In the genomic region with DNA sequence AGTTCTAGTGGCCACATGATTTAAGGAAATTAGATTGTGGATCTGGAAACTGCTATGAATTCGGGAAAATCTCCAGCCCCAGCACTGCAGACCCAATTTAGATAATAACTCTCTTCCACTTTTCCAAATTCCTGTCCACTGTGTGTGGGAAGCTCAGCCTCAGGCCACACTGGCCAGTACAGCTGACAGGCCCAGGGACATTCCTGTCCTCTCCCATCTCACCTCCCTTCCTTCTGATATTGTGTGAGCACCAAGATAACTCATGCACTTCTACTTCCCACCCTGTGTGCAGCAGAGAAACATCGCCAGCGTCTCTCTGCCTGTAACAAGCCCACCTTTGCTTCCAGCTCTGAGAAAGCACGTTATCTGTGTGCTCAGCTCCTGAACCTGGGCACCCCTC, we compare ENCODE assay signal across 34 cellular contexts.
"Had no signal": no experiment of that assay in that cellular context is flagged by ENCODE, and none has a peak within 500 bp of the region (broad histone marks: within the 10 kb centered on the region; RNA-seq: fewer than 3 reads in every experiment).

No MANE protein-coding gene starts in this region.

- DNase-seq: activated B cell treated with CpG ODN at 0.5 μM for 24 hours; activated CD4-positive, alpha-beta T cell treated with anti-CD3 and anti-CD28 coated beads for 48 hours; activated CD4-positive, alpha-beta T cell treated with anti-CD3 and anti-CD28 coated beads, Interleukin-2, amount 50 U/mL, for 1 hour; activated CD4-positive, alpha-beta T cell treated with anti-CD3 and anti-CD28 coated beads, Interleukin-2, amount 50 U/mL, for 48 hours; activated CD8-positive, alpha-beta memory T cell treated with anti-CD3 and anti-CD28 coated beads for 24 hours; activated CD8-positive, alpha-beta T cell treated with anti-CD3 and anti-CD28 coated beads for 36 hours; activated gamma-delta T cell treated with Interleukin-2 at 50 U/mL for 16 hours; activated naive CD4-positive, alpha-beta T cell treated with anti-CD3 and anti-CD28 coated beads, Interleukin-2, amount 50 U/mL, for 16 hours; activated naive CD4-positive, alpha-beta T cell treated with Interleukin-2 at 50 U/mL for 16 hours; activated T-cell treated with anti-CD3 and anti-CD28 coated beads, Interleukin-2, amount 50 U/mL, for 1 hour; activated T-cell treated with anti-CD3 and anti-CD28 coated beads, Interleukin-2, amount 50 U/mL, for 48 hours; amniotic stem cell; anterior cingulate cortex; body of pancreas; caudate nucleus; cortex of kidney; dermis blood vessel endothelial cell; effector CD4-positive, alpha-beta T cell; effector memory CD8-positive, alpha-beta T cell; erythroblast; foreskin keratinocyte; gastrocnemius medialis; glutamatergic neuron; T-helper 1 cell; T-helper 17 cell; T1000; WERI-Rb-1 had no signal

- ATAC-seq: activated CD4-positive, CD25-positive, alpha-beta regulatory T cell treated with anti-CD3 and anti-CD28 coated beads, Interleukin-2, amount 50 U/mL, for 24 hours; activated CD8-positive, alpha-beta T cell treated with anti-CD3 and anti-CD28 coated beads for 36 hours; body of pancreas; effector memory CD8-positive, alpha-beta T cell; foreskin keratinocyte; gastrocnemius medialis; T-helper 17 cell had no signal

- H3K4me1 Mint-ChIP-seq: activated B cell treated with CpG ODN at 0.5 μM for 24 hours had no signal

- H3K27me3 ChIP-seq: body of pancreas, esophagus muscularis mucosa, foreskin keratinocyte, gastrocnemius medialis had no signal

- H3K27ac Mint-ChIP-seq: activated B cell treated with CpG ODN at 0.5 μM for 24 hours; activated CD8-positive, alpha-beta T cell treated with anti-CD3 and anti-CD28 coated beads for 36 hours; activated naive CD8-positive, alpha-beta T cell; activated T-helper 1 cell treated with anti-CD3 and anti-CD28 coated beads, Interleukin-12 subunit alpha, Interleukin-12 subunit beta, Interleukin-2, Interleukin-4 antibody, amounts not matched to agents 30 ng/mL and 10 ng/mL and 1 ng/mL, durations not matched to agents 14 hours and 24 hours and 36 hours; activated T-helper 2 cell treated with anti-CD3 and anti-CD28 coated beads, Interferon-gamma antibody, Interleukin-2, Interleukin-4, amounts not matched to agents 10 μg/mL and 5 μg/mL and 100 μg/mL, durations not matched to agents 14 hours and 24 hours and 36 hours; effector memory CD8-positive, alpha-beta T cell; T-helper 17 cell; T-helper 2 cell treated with Interferon-gamma antibody and Interleukin-4, amounts not matched to agents 5 μg/mL and 100 μg/mL, for 36 hours had no signal

- H3K36me3 ChIP-seq: esophagus muscularis mucosa, gastrocnemius medialis, WERI-Rb-1 had no signal

- H3K27me3 Mint-ChIP-seq: activated B cell treated with CpG ODN at 0.5 μM for 24 hours had no signal

- H3K36me3 Mint-ChIP-seq: activated naive CD8-positive, alpha-beta T cell had no signal

- FAIRE-seq: colon had no signal

- H3K4me3 ChIP-seq: body of pancreas, esophagus muscularis mucosa, gastrocnemius medialis had no signal

- H3K4me3 Mint-ChIP-seq: activated B cell treated with CpG ODN at 0.5 μM for 24 hours; activated CD8-positive, alpha-beta T cell treated with anti-CD3 and anti-CD28 coated beads for 36 hours; activated naive CD8-positive, alpha-beta T cell; activated T-helper 1 cell treated with anti-CD3 and anti-CD28 coated beads, Interleukin-12 subunit alpha, Interleukin-12 subunit beta, Interleukin-2, Interleukin-4 antibody, amounts not matched to agents 30 ng/mL and 10 ng/mL and 1 ng/mL, durations not matched to agents 14 hours and 24 hours and 36 hours; effector memory CD8-positive, alpha-beta T cell; T-helper 17 cell; T-helper 2 cell treated with Interferon-gamma antibody and Interleukin-4, amounts not matched to agents 5 μg/mL and 100 μg/mL, for 36 hours had no signal

- H3K9me3 ChIP-seq: body of pancreas, esophagus muscularis mucosa, gastrocnemius medialis had no signal

- H3K4me1 ChIP-seq: body of pancreas, esophagus muscularis mucosa, foreskin keratinocyte, gastrocnemius medialis had no signal

- H3K27ac ChIP-seq: body of pancreas, esophagus muscularis mucosa, foreskin keratinocyte, gastrocnemius medialis, WERI-Rb-1 had no signal
